ENCODE assay signal across 10 cellular contexts in the genomic region with DNA sequence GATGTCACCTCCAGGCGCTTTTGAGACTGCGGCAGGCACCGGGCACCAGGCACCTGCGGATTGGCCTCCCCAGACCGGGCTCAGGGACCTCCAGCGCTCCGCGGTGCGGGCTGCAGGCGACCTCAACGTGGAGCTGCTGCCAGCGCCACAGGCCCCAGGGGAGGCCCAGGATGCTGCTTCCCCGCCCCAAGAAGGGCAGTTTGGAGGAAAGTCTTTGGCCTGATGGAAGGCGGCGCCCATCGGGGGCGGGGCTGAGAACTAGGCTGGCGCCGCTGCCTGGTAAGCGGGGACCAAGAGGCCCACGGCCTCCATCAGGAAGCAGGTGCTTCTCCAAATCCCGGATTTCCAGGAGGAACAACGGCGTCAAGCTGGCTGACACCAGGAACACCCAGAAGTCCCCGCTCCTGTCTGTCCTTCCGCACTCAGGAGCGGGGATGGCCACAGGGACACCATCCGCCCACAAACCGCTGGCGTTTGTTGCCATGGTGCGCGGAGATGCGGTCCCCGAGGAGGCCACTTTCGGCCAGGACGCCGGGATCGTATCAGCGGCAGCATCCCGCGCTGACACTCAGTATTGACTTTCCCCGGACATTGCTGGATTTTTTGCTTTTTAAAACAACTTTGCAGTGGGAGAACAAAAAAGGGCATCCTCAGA. TPM values are rescaled to one million over a fixed set of nuclear protein-coding genes. Genes with fewer than 3 reads are reported as not detected.
"Had no signal": no experiment of that assay in that cellular context is flagged by ENCODE, and none has a peak within 500 bp of the region (broad histone marks: within the 10 kb centered on the region; RNA-seq: fewer than 3 reads in every experiment).

No MANE protein-coding gene starts in this region.

RNA-seq across cellular contexts. Expression of a gene that starts 56.3 kb away (rescaled TPM):
- total RNA-seq: OCI-LY7, PC-9, Peyer's patch, Right ventricle myocardium inferior, Right ventricle myocardium superior, RPMI7951, SJCRH30, SJSA1, SK-MEL-5 had no signal
- polyA plus RNA-seq: SK-N-SH had no signal
